8 cellular contexts compared by ENCODE assay signal in the genomic region with DNA sequence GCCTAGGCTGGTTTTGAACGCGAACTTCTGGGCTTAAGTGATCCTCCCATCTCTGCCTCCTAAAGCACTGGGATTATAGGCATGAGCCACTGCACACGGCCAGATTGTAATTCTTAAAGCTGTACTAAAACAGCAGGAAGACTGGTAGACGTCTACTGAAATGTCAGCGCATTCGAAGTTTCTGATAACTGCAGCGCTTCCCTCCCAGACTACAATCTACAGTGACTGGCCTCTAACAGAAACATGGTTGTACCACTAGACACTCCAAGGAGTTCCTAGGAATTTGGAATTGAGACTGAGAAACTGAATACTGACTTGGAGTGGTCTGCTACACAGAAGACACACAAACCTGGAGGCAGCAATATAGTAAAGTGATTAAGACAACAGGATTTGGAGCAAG.
DNase-seq lines count a peak whose midpoint lies in the region; ATAC-seq and TF ChIP-seq lines count a peak whose summit lies in the region.

No MANE protein-coding gene starts in this region.

- no peak for TF ChIP-seq CTCF in C4-2B (conservative IDR thresholded peaks at IDR 0.05)

- intact Hi-C loops in dendritic cell treated with granulocyte-macrophage colony-stimulating factor and Interleukin-4, amounts not matched to agents 40 ng/mL and 50 ng/mL, for 4 days (cut with micrococcal nuclease), result loop anchor here (2.0 to 10.0 kb wide), 5 partner anchors 30 to 552 kb away; partner anchors contain the start of genes ABRAXAS1, COQ2, HPSE and THAP9

- H3K36me3 Mint-ChIP-seq in dendritic cell treated with granulocyte-macrophage colony-stimulating factor and Interleukin-4, amounts not matched to agents 40 ng/mL and 50 ng/mL, for 4 days (ENCODE audit: low read depth), result peaks cover 57% of the 10 kb centered on the region

- H3K9me3 Mint-ChIP-seq in dendritic cell treated with granulocyte-macrophage colony-stimulating factor and Interleukin-4, amounts not matched to agents 40 ng/mL and 50 ng/mL, for 4 days, result no peaks in the 10 kb centered on the region

- peak overlapping the region; percentile 95; the same call in 1 of the 2 replicates for H3K27ac ChIP-seq in C4-2B

- H3K4me3 ChIP-seq in mucosa of stomach (ENCODE audit: low read length), result peak overlapping the region; percentile 90

- H3K27ac Mint-ChIP-seq in dendritic cell treated with granulocyte-macrophage colony-stimulating factor and Interleukin-4, amounts not matched to agents 40 ng/mL and 50 ng/mL, for 4 days, result peak overlapping the region; percentile 98

- peak overlapping the region; percentile 92 for H3K4me3 Mint-ChIP-seq in dendritic cell treated with granulocyte-macrophage colony-stimulating factor and Interleukin-4, amounts not matched to agents 40 ng/mL and 50 ng/mL, for 4 days

- ATAC-seq in GM19455 (IDR thresholded peaks at IDR 0.05; ENCODE audit: unreplicated experiment), result no peak

- no peaks in the 10 kb centered on the region for H3K9me3 ChIP-seq in mucosa of stomach (ENCODE audit: control insufficient read depth, low read length)

- H3K4me1 ChIP-seq in mucosa of stomach (ENCODE audit: control insufficient read depth, insufficient read depth, low read length), result no peaks in the 10 kb centered on the region

- peaks cover 25% of the 10 kb centered on the region for H3K4me1 Mint-ChIP-seq in dendritic cell treated with granulocyte-macrophage colony-stimulating factor and Interleukin-4, amounts not matched to agents 40 ng/mL and 50 ng/mL, for 4 days (ENCODE audit: low read depth)

- no peaks in the 10 kb centered on the region for H3K27me3 Mint-ChIP-seq in dendritic cell treated with granulocyte-macrophage colony-stimulating factor and Interleukin-4, amounts not matched to agents 40 ng/mL and 50 ng/mL, for 4 days

- DNase-seq in NAMALWA (ENCODE audit: low spot score) (peak; percentile 22), HPDE6-E6E7 (ENCODE audit: extremely low spot score) (no peak), NCI-H345 (lab: John Stamatoyannopoulos, UW) (no peak), NCI-H2107 treated with DMSO at 0.1 percent for 48 hours (lab: John Stamatoyannopoulos, UW; ENCODE audit: unreplicated experiment) (no peak)

- H3K9ac ChIP-seq in mucosa of stomach (ENCODE audit: low read length), result peak overlapping the region; percentile 95

- H3K27me3 ChIP-seq in mucosa of stomach (ENCODE audit: control insufficient read depth, insufficient read depth, low read length), result no peaks in the 10 kb centered on the region

- H3K36me3 ChIP-seq in mucosa of stomach (ENCODE audit: control insufficient read depth, insufficient read depth, low read length), result no peaks in the 10 kb centered on the region
